In the genomic region with DNA sequence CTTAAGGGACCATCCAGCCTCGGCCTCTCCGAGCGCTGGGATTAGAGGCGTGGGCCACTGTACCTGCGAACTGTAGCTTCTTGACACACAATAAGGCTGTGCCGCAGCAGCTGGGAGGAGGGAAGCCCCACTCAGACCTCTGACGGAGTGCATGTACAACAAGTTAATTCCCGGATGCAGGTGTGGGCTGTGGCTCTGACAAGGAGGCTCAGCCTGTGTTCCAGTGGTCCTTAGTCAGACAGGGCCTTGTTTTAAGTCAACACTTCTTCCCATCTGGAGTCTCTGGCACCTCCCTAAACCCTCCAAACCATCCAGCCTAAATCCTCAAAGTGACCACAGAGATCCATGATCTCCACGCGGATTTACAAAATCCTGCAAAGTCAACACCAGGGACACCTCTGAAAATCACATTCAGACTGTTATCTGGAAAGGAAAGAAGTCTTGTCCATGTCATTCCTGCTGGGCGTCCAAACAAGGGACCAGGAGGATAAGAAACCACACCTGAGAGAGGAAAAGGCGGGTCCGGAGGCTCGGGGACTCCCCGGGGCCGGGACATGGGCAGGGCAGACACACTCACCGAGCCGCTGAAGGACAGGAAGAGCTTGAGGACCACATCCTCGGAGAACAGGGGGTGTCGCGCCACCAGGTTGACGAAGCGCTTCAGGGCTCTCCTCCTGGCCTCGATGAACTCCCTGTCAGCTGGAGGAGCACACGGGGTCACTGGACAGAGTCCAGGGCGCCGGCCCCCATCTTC, we compare ENCODE assay signal across 12 cellular contexts.
"Had no signal": no experiment of that assay in that cellular context is flagged by ENCODE, and none has a peak within 500 bp of the region (broad histone marks: within the 10 kb centered on the region; RNA-seq: fewer than 3 reads in every experiment).

No MANE protein-coding gene starts in this region.

- H3K27me3 ChIP-seq: suprapubic skin had no signal

- H3K4me3 ChIP-seq: skin epidermis, suprapubic skin had no signal

- H3K27ac ChIP-seq: suprapubic skin had no signal

- DNase-seq: activated naive CD4-positive, alpha-beta T cell; aorta; erythroblast; hippocampal formation; left ventricle myocardium superior; mesendoderm; natural killer cell; stimulated activated CD4-positive, alpha-beta T cell treated with anti-CD3 and anti-CD28 coated beads, Interleukin-4, amount 100 ng/mL, for 4 hours; trophoblast cell had no signal

- H3K9me3 ChIP-seq: suprapubic skin had no signal

- FAIRE-seq: kidney had no signal
